16 cellular contexts compared by ENCODE assay signal in the genomic region with DNA sequence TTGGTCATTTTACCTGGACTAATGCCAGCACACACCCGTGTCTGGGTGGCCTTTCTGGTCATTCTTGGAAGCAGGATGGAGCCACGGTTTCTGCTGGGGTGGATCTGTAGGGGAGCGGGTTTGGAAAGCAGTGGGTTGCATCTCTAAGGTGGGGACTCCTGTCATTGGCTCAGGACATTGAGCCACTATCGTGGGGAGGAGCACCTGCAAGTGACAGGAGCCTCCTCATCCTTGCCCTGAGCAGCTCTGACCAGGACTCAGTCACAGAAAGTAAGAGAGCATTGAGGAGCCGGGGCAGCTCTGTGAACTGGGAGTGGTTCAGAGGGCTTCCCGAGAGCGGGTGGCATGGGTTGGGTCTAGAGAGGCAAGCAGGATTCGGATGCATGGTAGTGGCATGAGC.
"Had no signal": no experiment of that assay in that cellular context is flagged by ENCODE, and none has a peak within 500 bp of the region (broad histone marks: within the 10 kb centered on the region; RNA-seq: fewer than 3 reads in every experiment).

No MANE protein-coding gene starts in this region.

- H3K36me3 ChIP-seq: left ventricle myocardium inferior had no signal

- H2AFZ ChIP-seq: hepatocyte had no signal

- H3K9me3 ChIP-seq: left ventricle myocardium inferior, mucosa of descending colon, psoas muscle, sigmoid colon, spleen, stomach had no signal

- DNase-seq: activated CD4-positive, alpha-beta T cell treated with anti-CD3 and anti-CD28 coated beads for 4 hours; activated CD8-positive, alpha-beta T cell treated with anti-CD3 and anti-CD28 coated beads, Interleukin-2, amount 10 ng/mL, durations not matched to agents 7 days and 5 days; activated naive CD4-positive, alpha-beta T cell treated with Interleukin-2 at 50 U/mL for 16 hours; activated T-cell treated with anti-CD3 and anti-CD28 coated beads for 4 hours; left ventricle myocardium inferior; nephron progenitor cell; psoas muscle; sigmoid colon; spleen; stimulated activated CD4-positive, alpha-beta T cell treated with anti-CD3 and anti-CD28 coated beads, Interleukin-1b, Interleukin-23, amount 100 ng/mL, for 48 hours; T-helper 2 cell had no signal

- H3K27ac Mint-ChIP-seq: activated CD8-positive, alpha-beta T cell treated with anti-CD3 and anti-CD28 coated beads, Interleukin-2, amount 10 ng/mL, durations not matched to agents 7 days and 5 days; nephron progenitor cell had no signal

- H3K27ac ChIP-seq: hepatocyte, left ventricle myocardium inferior, psoas muscle, sigmoid colon, spleen, stomach had no signal

- H3K4me2 ChIP-seq: hepatocyte had no signal

- ATAC-seq: activated CD8-positive, alpha-beta T cell treated with anti-CD3 and anti-CD28 coated beads, Interleukin-2, amount 10 ng/mL, durations not matched to agents 7 days and 5 days; esophagus mucosa; mucosa of descending colon; psoas muscle; SK-N-SH treated with all-trans-retinoic acid at 6 μM for 48 hours had no signal

- H3K4me3 ChIP-seq: hepatocyte, left ventricle myocardium inferior, mucosa of descending colon, psoas muscle, sigmoid colon, spleen had no signal

- H3K9me3 Mint-ChIP-seq: nephron progenitor cell had no signal

- H3K4me3 Mint-ChIP-seq: activated CD8-positive, alpha-beta T cell treated with anti-CD3 and anti-CD28 coated beads, Interleukin-2, amount 10 ng/mL, durations not matched to agents 7 days and 5 days; nephron progenitor cell had no signal

- H3K27me3 ChIP-seq: hepatocyte, sigmoid colon, spleen, stomach had no signal
